Comparison of ENCODE assay signal across 1 cellular context in genomic region chr4:54102747-54103146, GRCh38.
TF ChIP-seq lines count a peak whose summit lies in the region.

No MANE protein-coding gene starts in this region.

TF ChIP-seq in endothelial cell of umbilical vein, 7 proteins besides CTCF, POLR2A, EP300 and RAD21:
- TF ChIP-seq GATA2 (IDR thresholded peaks at IDR 0.05; ENCODE audit: insufficient read depth, insufficient read length, low read depth, low read length) (no peak), EZH2 (IDR thresholded peaks at IDR 0.05; ENCODE audit: borderline replicate concordance, low read depth, low read length, severe bottlenecking) (peak; percentile 33)
TF ChIP-seq in endothelial cell of umbilical vein: peak in this region for 1.
